Comparison of ENCODE assay signal across 25 cellular contexts in the genomic region with DNA sequence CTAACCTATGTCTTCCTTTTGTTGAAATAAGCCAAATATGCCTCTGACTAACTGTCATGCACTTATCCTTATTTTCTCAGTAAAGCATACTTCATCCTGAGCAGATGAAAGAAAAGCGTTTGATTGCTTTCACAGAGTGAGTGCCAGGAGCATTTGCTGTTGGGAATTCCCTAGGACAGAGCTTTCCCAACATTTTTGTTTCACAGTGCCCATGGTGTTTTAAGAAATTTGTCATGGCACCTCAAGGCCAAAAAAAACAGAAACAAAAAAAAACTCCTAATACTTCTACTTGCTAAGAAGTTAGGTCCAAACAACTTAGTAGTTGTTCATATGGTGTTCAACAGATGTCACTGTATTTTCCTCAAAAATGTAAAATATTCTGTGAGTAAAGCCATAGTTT.
A peak's percentile ranks its signal among the peaks of the same experiment; 100 is the strongest.
DNase-seq lines count a peak whose midpoint lies in the region; ATAC-seq and TF ChIP-seq lines count a peak whose summit lies in the region.
"Had no signal": no experiment of that assay in that cellular context is flagged by ENCODE, and none has a peak within 500 bp of the region (broad histone marks: within the 10 kb centered on the region; RNA-seq: fewer than 3 reads in every experiment).

No MANE protein-coding gene starts in this region.

- no peak overlapping the region for H3K4me3 Mint-ChIP-seq in GM23338

- peak overlapping the region; percentile 68 for H3K27ac ChIP-seq in GM23338 (ENCODE audit: low read depth)
- peak overlapping the region; percentile 73 for H3K27ac ChIP-seq in stomach smooth muscle (ENCODE audit: low read length)
- peak overlapping the region in 4 of 8 donors; percentile 1 to 50 (median 46) for H3K27ac ChIP-seq in spleen
- H3K27ac ChIP-seq: epithelial cell of prostate, KMS-11, prostate gland, WERI-Rb-1 had no signal

- intact Hi-C loops in spleen (cut with DNase I; ENCODE audit: low total_unique reads): loop anchor here (10.0 kb wide), 1 partner anchor 54 kb away; no protein-coding TSS in a partner anchor

- H3K79me2 ChIP-seq in GM23338 (replicated peaks; ENCODE audit: insufficient read depth): no peaks in the 10 kb centered on the region

- TF ChIP-seq CTCF in GM23338 (conservative IDR thresholded peaks at IDR 0.05; ENCODE audit: low read depth in 2 of 2): no peak
- TF ChIP-seq CTCF in astrocyte of the cerebellum (IDR thresholded peaks at IDR 0.05; ENCODE audit: low read depth, low read length, missing control alignments): no peak
- no peak for TF ChIP-seq CTCF in spleen (IDR thresholded peaks at IDR 0.05 in 8 of 11, conservative IDR thresholded peaks at IDR 0.05 in 3 of 11)

- H3K36me3 Mint-ChIP-seq in GM23338 (ENCODE audit: low read depth): peaks cover 72% of the 10 kb centered on the region

- peak overlapping the region in 1 of 2 donors; percentile 18 for H3K9ac ChIP-seq in stomach smooth muscle (ENCODE audit: low read length in 2 of 2)
- H3K9ac ChIP-seq: KMS-11 had no signal

- H3K4me2 ChIP-seq in GM23338: no peak overlapping the region
- H3K4me2 ChIP-seq: KMS-11 had no signal

- no peaks in the 10 kb centered on the region for H3K9me3 Mint-ChIP-seq in GM23338
- H3K9me3 Mint-ChIP-seq: activated naive CD4-positive, alpha-beta T cell treated with anti-CD3 and anti-CD28 coated beads, Interleukin-2, amount 50 U/mL, for 72 hours; activated T-helper 2 cell treated with anti-CD3 and anti-CD28 coated beads, Interferon-gamma antibody, Interleukin-2, Interleukin-4, amounts not matched to agents 10 μg/mL and 5 μg/mL and 100 μg/mL, durations not matched to agents 14 hours and 24 hours and 36 hours had no signal

- H3K27me3 ChIP-seq in GM23338 (ENCODE audit: insufficient read depth): no peaks in the 10 kb centered on the region
- H3K27me3 ChIP-seq in stomach smooth muscle (ENCODE audit: control insufficient read depth in 1 of 2, insufficient read depth in 2 of 2, low read length in 2 of 2): no peaks in the 10 kb centered on the region
- no peaks in the 10 kb centered on the region for H3K27me3 ChIP-seq in spleen (replicated peaks in 1 of 7)

- H3K9me2 ChIP-seq in GM23338 (ENCODE audit: insufficient read depth): no peaks in the 10 kb centered on the region

- H3K27me3 Mint-ChIP-seq in GM23338 (ENCODE audit: insufficient read depth, low read depth, poor library complexity): peaks cover 8% of the 10 kb centered on the region

- 68 to 93% (median 88%) methylated on average over 1 of the region's 1 CpG for WGBS in spleen, 5 donors

- no peaks in the 10 kb centered on the region for H3K9me3 ChIP-seq in stomach smooth muscle (ENCODE audit: control insufficient read depth in 2 of 2, low read length in 2 of 2)
- H3K9me3 ChIP-seq in spleen: no peaks in the 10 kb centered on the region
- H3K9me3 ChIP-seq: prostate gland had no signal

- H3K4me3 ChIP-seq in GM23338 (no peak overlapping the region), astrocyte of the cerebellum (ENCODE audit: low read depth, low read length) (no peak overlapping the region), stomach smooth muscle (ENCODE audit: low read length in 2 of 2) (peak overlapping the region in 1 of 2 donors; percentile 13), spleen (no peak overlapping the region)
- H3K4me3 ChIP-seq: prostate gland had no signal

- H3F3A ChIP-seq in GM23338 (replicated peaks; ENCODE audit: low read depth): no peaks in the 10 kb centered on the region

- H3K36me3 ChIP-seq in GM23338 (ENCODE audit: insufficient read depth): peaks cover 41% of the 10 kb centered on the region
- peaks cover 33% of the 10 kb centered on the region in 2 donors for H3K36me3 ChIP-seq in stomach smooth muscle (ENCODE audit: control insufficient read depth in 2 of 2, insufficient read depth in 2 of 2, low read length in 2 of 2)
- peaks cover 3 to 100% (median 83%) of the 10 kb centered on the region in 6 donors for H3K36me3 ChIP-seq in spleen
- H3K36me3 ChIP-seq: prostate gland had no signal

- no peaks in the 10 kb centered on the region for H3K4me1 ChIP-seq in GM23338 (ENCODE audit: insufficient read depth)
- peaks cover 5% of the 10 kb centered on the region for H3K4me1 ChIP-seq in stomach smooth muscle (ENCODE audit: control insufficient read depth, insufficient read depth, low read length)
- H3K4me1 ChIP-seq in spleen: peaks cover 0 to 8% (median 0%) of the 10 kb centered on the region in 6 donors
- H3K4me1 ChIP-seq: prostate gland had no signal

- H3K27ac Mint-ChIP-seq in GM23338: no peak overlapping the region
- H3K27ac Mint-ChIP-seq: activated naive CD4-positive, alpha-beta T cell treated with anti-CD3 and anti-CD28 coated beads, Interleukin-2, amount 50 U/mL, for 72 hours; activated T-helper 2 cell treated with anti-CD3 and anti-CD28 coated beads, Interferon-gamma antibody, Interleukin-2, Interleukin-4, amounts not matched to agents 10 μg/mL and 5 μg/mL and 100 μg/mL, durations not matched to agents 14 hours and 24 hours and 36 hours had no signal

- TF ChIP-seq POLR2A in spleen (IDR thresholded peaks at IDR 0.05) (no peak), erythroblast (IDR thresholded peaks at IDR 0.05; ENCODE audit: low read length) (no peak)

- no peak for ATAC-seq in GM23338
- ATAC-seq in left lobe of liver: peak; percentile 57
- no peak for ATAC-seq in GM18519 (IDR thresholded peaks at IDR 0.05; ENCODE audit: low FRiP score, unreplicated experiment)
- ATAC-seq: activated naive CD4-positive, alpha-beta T cell treated with anti-CD3 and anti-CD28 coated beads, Interleukin-2, amount 50 U/mL, for 72 hours; PC-3; Right ventricle myocardium inferior had no signal

- H4K20me1 ChIP-seq in GM23338 (replicated peaks; ENCODE audit: insufficient read depth): 0 out of 2 replicates have a peak, but pooled peaks cover 8% of the 10 kb centered on the region

- no peak for DNase-seq in GM23338 (ENCODE audit: low spot score)
- peak; percentile 59 for DNase-seq in astrocyte of the cerebellum (ENCODE audit: low read depth)
- no peak for DNase-seq in left lobe of liver (ENCODE audit: low spot score)
- no peak for DNase-seq in spleen
- no peak for DNase-seq in GDM1 (lab: John Stamatoyannopoulos, UW)
- no peak for DNase-seq in erythroblast (lab: John Stamatoyannopoulos, UW)
- DNase-seq: activated CD4-positive, alpha-beta T cell treated with anti-CD3 and anti-CD28 coated beads, Interleukin-2, amount 50 U/mL, for 1 hour; cerebellar nuclear complex; islet precursor cell; MV-4-11; NCI-H146; NCI-H510A treated with DMSO at 0.1 percent for 48 hours; PC-3; stimulated activated CD4-positive, alpha-beta T cell treated with anti-CD3 and anti-CD28 coated beads, Interleukin-4, amount 100 ng/mL, for 1 hour; stimulated activated naive CD4-positive, alpha-beta T cell treated with Interleukin-2 at 50 U/mL for 16 hours; T-helper 9 cell; WERI-Rb-1 had no signal

- in situ Hi-C loops in astrocyte of the cerebellum (cut with HindIII; ENCODE audit: low sequenced_read_pairs): no loop called here

- no peaks in the 10 kb centered on the region for H3K4me1 Mint-ChIP-seq in GM23338

- no peak overlapping the region for H2AFZ ChIP-seq in GM23338

TF ChIP-seq in GM23338, 12 proteins besides CTCF, POLR2A, EP300 and RAD21 (continues in another document):
- TF ChIP-seq CREB1 (CRISPR knock-in tag; IDR thresholded peaks at IDR 0.05; ENCODE audit: low read depth): no peak
- TF ChIP-seq JUNB (IDR thresholded peaks at IDR 0.05; ENCODE audit: unreplicated experiment): no peak
- no peak for TF ChIP-seq STAT1 (IDR thresholded peaks at IDR 0.05; ENCODE audit: unreplicated experiment)
